ENCODE assay signal across 8 cellular contexts in genomic region chr17:31008374-31009035, GRCh38. TPM values are rescaled to one million over a fixed set of nuclear protein-coding genes. Genes with fewer than 3 reads are reported as not detected.
DNase-seq lines count a peak whose midpoint lies in the region; ATAC-seq and TF ChIP-seq lines count a peak whose summit lies in the region.

No MANE protein-coding gene starts in this region.

- DNase-seq in MM.1S (peak; percentile 57), left colon (peak; percentile 53 to 73), H4 (ENCODE audit: low spot score) (no peak), NCI-H226 (no peak)
- peak; percentile 85 for DNase-seq in activated CD4-positive, alpha-beta T cell treated with anti-CD3 and anti-CD28 coated beads, Interleukin-2, amount 10 ng/mL, durations not matched to agents 24 days and 14 days
- peak; percentile 16 to 30 for DNase-seq in stimulated activated CD4-positive, alpha-beta T cell treated with anti-CD3 and anti-CD28 coated beads, Interleukin-15, amount 100 ng/mL, for 48 hours (ENCODE audit: low read depth in 2 of 2)

- H3K9ac ChIP-seq in MM.1S (ENCODE audit: low read length): peak overlapping the region; percentile 22; the same call in 1 of the 2 replicates

- H3K79me2 ChIP-seq in MM.1S (ENCODE audit: low read length): no peaks in the 10 kb centered on the region

- peak; percentile 67 for ATAC-seq in GM19035 (IDR thresholded peaks at IDR 0.05; ENCODE audit: unreplicated experiment)
- peak; percentile 88 for ATAC-seq in left colon

- peak overlapping the region; percentile 85 for H3K27ac Mint-ChIP-seq in activated CD4-positive, alpha-beta T cell treated with anti-CD3 and anti-CD28 coated beads, Interleukin-2, amount 10 ng/mL, durations not matched to agents 24 days and 14 days
- H3K27ac Mint-ChIP-seq in dendritic cell treated with granulocyte-macrophage colony-stimulating factor and Interleukin-4, amounts not matched to agents 40 ng/mL and 50 ng/mL, for 4 days: peak overlapping the region; percentile 89

- H3F3A ChIP-seq in MM.1S (ENCODE audit: insufficient read depth, low read length): no peaks in the 10 kb centered on the region

- peaks cover 19% of the 10 kb centered on the region for H3K27me3 Mint-ChIP-seq in activated CD4-positive, alpha-beta T cell treated with anti-CD3 and anti-CD28 coated beads, Interleukin-2, amount 10 ng/mL, durations not matched to agents 24 days and 14 days
- H3K27me3 Mint-ChIP-seq in dendritic cell treated with granulocyte-macrophage colony-stimulating factor and Interleukin-4, amounts not matched to agents 40 ng/mL and 50 ng/mL, for 4 days: peaks cover 9% of the 10 kb centered on the region

- peak overlapping the region; percentile 60 for H3K4me2 ChIP-seq in MM.1S (ENCODE audit: low read depth, low read length)

- no peaks in the 10 kb centered on the region for H3K27me3 ChIP-seq in MM.1S (replicated peaks; ENCODE audit: insufficient read depth, low read length)

- peak overlapping the region; percentile 66 for H2AFZ ChIP-seq in MM.1S (ENCODE audit: low read length)

- no peaks in the 10 kb centered on the region for H4K20me1 ChIP-seq in MM.1S (ENCODE audit: insufficient read depth, low read length)

- H3K4me1 ChIP-seq in MM.1S (ENCODE audit: low read length): no peaks in the 10 kb centered on the region

- intact Hi-C loops in activated CD4-positive, alpha-beta T cell treated with anti-CD3 and anti-CD28 coated beads, Interleukin-2, amount 10 ng/mL, durations not matched to agents 24 days and 14 days (cut with micrococcal nuclease): no loop called here
- intact Hi-C loops in dendritic cell treated with granulocyte-macrophage colony-stimulating factor and Interleukin-4, amounts not matched to agents 40 ng/mL and 50 ng/mL, for 4 days (cut with micrococcal nuclease): no loop called here
- intact Hi-C loops in left colon (cut with DNase I, micrococcal nuclease): no loop called here

- no peak overlapping the region for H3K27ac ChIP-seq in MM.1S (ENCODE audit: low read length)

- H3K36me3 ChIP-seq in MM.1S (replicated peaks; ENCODE audit: insufficient read depth, low read length): no peaks in the 10 kb centered on the region

- peaks cover 16% of the 10 kb centered on the region for H3K4me1 Mint-ChIP-seq in activated CD4-positive, alpha-beta T cell treated with anti-CD3 and anti-CD28 coated beads, Interleukin-2, amount 10 ng/mL, durations not matched to agents 24 days and 14 days
- H3K4me1 Mint-ChIP-seq in dendritic cell treated with granulocyte-macrophage colony-stimulating factor and Interleukin-4, amounts not matched to agents 40 ng/mL and 50 ng/mL, for 4 days (ENCODE audit: low read depth): peaks cover 27% of the 10 kb centered on the region

- H3K36me3 Mint-ChIP-seq in activated CD4-positive, alpha-beta T cell treated with anti-CD3 and anti-CD28 coated beads, Interleukin-2, amount 10 ng/mL, durations not matched to agents 24 days and 14 days (ENCODE audit: low read depth): peaks cover 4% of the 10 kb centered on the region
- peaks cover 46% of the 10 kb centered on the region for H3K36me3 Mint-ChIP-seq in dendritic cell treated with granulocyte-macrophage colony-stimulating factor and Interleukin-4, amounts not matched to agents 40 ng/mL and 50 ng/mL, for 4 days (ENCODE audit: low read depth)

- peak overlapping the region; percentile 86 for H3K4me3 Mint-ChIP-seq in activated CD4-positive, alpha-beta T cell treated with anti-CD3 and anti-CD28 coated beads, Interleukin-2, amount 10 ng/mL, durations not matched to agents 24 days and 14 days
- peak overlapping the region; percentile 81 for H3K4me3 Mint-ChIP-seq in dendritic cell treated with granulocyte-macrophage colony-stimulating factor and Interleukin-4, amounts not matched to agents 40 ng/mL and 50 ng/mL, for 4 days

- no peaks in the 10 kb centered on the region for H3K9me3 ChIP-seq in MM.1S (replicated peaks; ENCODE audit: insufficient read depth, low read length)

- H3K4me3 ChIP-seq in MM.1S (ENCODE audit: low read length): peak overlapping the region; percentile 57

- no peak for TF ChIP-seq CTCF in MM.1S (IDR thresholded peaks at IDR 0.05; ENCODE audit: low read length)

- H3K9me3 Mint-ChIP-seq in activated CD4-positive, alpha-beta T cell treated with anti-CD3 and anti-CD28 coated beads, Interleukin-2, amount 10 ng/mL, durations not matched to agents 24 days and 14 days: no peaks in the 10 kb centered on the region
- peaks cover 9% of the 10 kb centered on the region for H3K9me3 Mint-ChIP-seq in dendritic cell treated with granulocyte-macrophage colony-stimulating factor and Interleukin-4, amounts not matched to agents 40 ng/mL and 50 ng/mL, for 4 days

- H3K9me2 ChIP-seq in MM.1S (replicated peaks; ENCODE audit: insufficient read depth, low read length): no peaks in the 10 kb centered on the region

RNA-seq across cellular contexts. Expression of gene RNF135, which starts 37.7 kb away (rescaled TPM):
- 10.2 and 10.6 TPM in 2 replicates for total RNA-seq in activated CD4-positive, alpha-beta T cell treated with anti-CD3 and anti-CD28 coated beads, Interleukin-2, amount 10 ng/mL, durations not matched to agents 24 days and 14 days
- 10 to 100 TPM; 19.2 to 27.0 TPM for total RNA-seq in left colon
- 14.8 and 19.6 TPM in 2 replicates for total RNA-seq in H4 (2014; rRNA removed; shearing (Covaris generic))

Comparison
In these comparisons a context has a peak if more than half of its experiments do, and no peak if none do; other contexts are left out.
1. DNase-seq: peak in MM.1S (single experiment), activated CD4-positive, alpha-beta T cell treated with anti-CD3 and anti-CD28 coated beads, Interleukin-2, amount 10 ng/mL, durations not matched to agents 24 days and 14 days (single experiment), left colon (2 of 2) and stimulated activated CD4-positive, alpha-beta T cell treated with anti-CD3 and anti-CD28 coated beads, Interleukin-15, amount 100 ng/mL, for 48 hours (2 of 2); none in H4 (single experiment) and NCI-H226 (single experiment).